In the genomic region with DNA sequence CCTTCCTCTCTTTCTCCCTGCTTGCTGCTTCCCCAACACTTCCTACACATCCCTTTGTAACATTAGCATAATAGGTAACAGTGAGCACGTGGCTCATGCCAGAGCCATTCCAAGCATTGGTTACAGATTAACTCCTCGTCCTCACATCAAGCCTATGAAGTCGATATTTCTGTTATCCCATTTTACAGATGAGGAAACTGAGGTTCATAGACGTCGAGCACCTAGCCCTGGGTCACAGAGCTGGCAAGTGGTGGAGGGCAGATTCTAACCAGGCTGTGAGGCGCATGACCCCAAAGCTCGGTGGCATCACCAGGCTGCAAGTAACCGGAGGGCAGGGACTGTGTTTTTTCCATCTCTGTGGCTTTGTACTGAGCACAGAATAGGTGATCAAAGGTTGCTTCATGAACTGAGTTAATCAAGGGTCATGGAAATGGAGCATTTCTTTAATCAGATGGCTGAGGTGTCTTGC, we compare ENCODE assay signal across 13 cellular contexts. TPM values are rescaled to one million over a fixed set of nuclear protein-coding genes. Genes with fewer than 3 reads are reported as not detected.
DNase-seq lines count a peak whose midpoint lies in the region; ATAC-seq lines count a peak whose summit lies in the region.
"Had no signal": no experiment of that assay in that cellular context is flagged by ENCODE, and none has a peak within 500 bp of the region (broad histone marks: within the 10 kb centered on the region; RNA-seq: fewer than 3 reads in every experiment).

No MANE protein-coding gene starts in this region.

- H3K4me1 Mint-ChIP-seq in activated T-cell treated with anti-CD3 and anti-CD28 coated beads, Interleukin-2, amount 50 U/mL, for 4 hours (ENCODE audit: low read depth), result peaks cover 15% of the 10 kb centered on the region
- peaks cover 46% of the 10 kb centered on the region for H3K4me1 Mint-ChIP-seq in activated T-helper 1 cell treated with anti-CD3 and anti-CD28 coated beads, Interleukin-12 subunit alpha, Interleukin-12 subunit beta, Interleukin-2, Interleukin-4 antibody, amounts not matched to agents 30 ng/mL and 10 ng/mL and 1 ng/mL, durations not matched to agents 14 hours and 24 hours and 36 hours (ENCODE audit: low read depth)
- peaks cover 32% of the 10 kb centered on the region for H3K4me1 Mint-ChIP-seq in stimulated activated effector memory CD8-positive, alpha-beta T cell treated with anti-CD3 and anti-CD28 coated beads, Interleukin-12 subunit alpha, Interleukin-12 subunit beta, amount 100 ng/mL, for 72 hours

- H3K27ac Mint-ChIP-seq in activated T-helper 1 cell treated with anti-CD3 and anti-CD28 coated beads, Interleukin-12 subunit alpha, Interleukin-12 subunit beta, Interleukin-2, Interleukin-4 antibody, amounts not matched to agents 30 ng/mL and 10 ng/mL and 1 ng/mL, durations not matched to agents 14 hours and 24 hours and 36 hours, result peak overlapping the region; percentile 88
- no peak overlapping the region for H3K27ac Mint-ChIP-seq in stimulated activated effector memory CD8-positive, alpha-beta T cell treated with anti-CD3 and anti-CD28 coated beads, Interleukin-12 subunit alpha, Interleukin-12 subunit beta, amount 100 ng/mL, for 72 hours

- H3K4me3 Mint-ChIP-seq in activated T-cell treated with anti-CD3 and anti-CD28 coated beads, Interleukin-2, amount 50 U/mL, for 4 hours, result no peak overlapping the region
- H3K4me3 Mint-ChIP-seq in activated T-helper 1 cell treated with anti-CD3 and anti-CD28 coated beads, Interleukin-12 subunit alpha, Interleukin-12 subunit beta, Interleukin-2, Interleukin-4 antibody, amounts not matched to agents 30 ng/mL and 10 ng/mL and 1 ng/mL, durations not matched to agents 14 hours and 24 hours and 36 hours, result peak overlapping the region; percentile 33
- H3K4me3 Mint-ChIP-seq in stimulated activated effector memory CD8-positive, alpha-beta T cell treated with anti-CD3 and anti-CD28 coated beads, Interleukin-12 subunit alpha, Interleukin-12 subunit beta, amount 100 ng/mL, for 72 hours, result no peak overlapping the region

- ATAC-seq in activated T-cell treated with anti-CD3 and anti-CD28 coated beads, Interleukin-2, amount 50 U/mL, for 4 hours, result peak; percentile 44 to 48
- ATAC-seq in left lobe of liver (peak; percentile 27), HG03025 (IDR thresholded peaks at IDR 0.05; ENCODE audit: low FRiP score, unreplicated experiment) (no peak)
- ATAC-seq in stimulated activated effector memory CD8-positive, alpha-beta T cell treated with anti-CD3 and anti-CD28 coated beads, Interleukin-12 subunit alpha, Interleukin-12 subunit beta, amount 100 ng/mL, for 72 hours, result peak; percentile 24

- DNase-seq in activated T-cell treated with anti-CD3 and anti-CD28 coated beads, Interleukin-2, amount 50 U/mL, for 4 hours, result no peak
- DNase-seq in activated T-cell treated with anti-CD3 and anti-CD28 coated beads for 4 hours, result no peak
- DNase-seq in activated T-helper 1 cell treated with anti-CD3 and anti-CD28 coated beads, Interleukin-12 subunit alpha, Interleukin-12 subunit beta, Interleukin-2, Interleukin-4 antibody, amounts not matched to agents 30 ng/mL and 10 ng/mL and 1 ng/mL, durations not matched to agents 14 hours and 24 hours and 36 hours (ENCODE audit: low spot score), result no peak
- DNase-seq in left lobe of liver (ENCODE audit: low spot score), result peak; percentile 69
- no peak for DNase-seq in stimulated activated effector memory CD8-positive, alpha-beta T cell treated with anti-CD3 and anti-CD28 coated beads, Interleukin-12 subunit alpha, Interleukin-12 subunit beta, amount 100 ng/mL, for 72 hours (ENCODE audit: low spot score in 2 of 2)
- DNase-seq in GM19238 (ENCODE audit: insufficient read length, low spot score), result no peak
- no peak for DNase-seq in cardiac septum (ENCODE audit: low spot score)
- DNase-seq: NCI-H82 had no signal

- no peaks in the 10 kb centered on the region for H3K36me3 Mint-ChIP-seq in activated T-cell treated with anti-CD3 and anti-CD28 coated beads, Interleukin-2, amount 50 U/mL, for 4 hours (ENCODE audit: insufficient read depth)
- H3K36me3 Mint-ChIP-seq in activated T-helper 1 cell treated with anti-CD3 and anti-CD28 coated beads, Interleukin-12 subunit alpha, Interleukin-12 subunit beta, Interleukin-2, Interleukin-4 antibody, amounts not matched to agents 30 ng/mL and 10 ng/mL and 1 ng/mL, durations not matched to agents 14 hours and 24 hours and 36 hours (ENCODE audit: low read depth), result peaks cover 3% of the 10 kb centered on the region
- no peaks in the 10 kb centered on the region for H3K36me3 Mint-ChIP-seq in stimulated activated effector memory CD8-positive, alpha-beta T cell treated with anti-CD3 and anti-CD28 coated beads, Interleukin-12 subunit alpha, Interleukin-12 subunit beta, amount 100 ng/mL, for 72 hours

- H3K27me3 Mint-ChIP-seq in activated T-cell treated with anti-CD3 and anti-CD28 coated beads, Interleukin-2, amount 50 U/mL, for 4 hours (ENCODE audit: low read depth), result peaks cover 10% of the 10 kb centered on the region
- H3K27me3 Mint-ChIP-seq in activated T-helper 1 cell treated with anti-CD3 and anti-CD28 coated beads, Interleukin-12 subunit alpha, Interleukin-12 subunit beta, Interleukin-2, Interleukin-4 antibody, amounts not matched to agents 30 ng/mL and 10 ng/mL and 1 ng/mL, durations not matched to agents 14 hours and 24 hours and 36 hours (ENCODE audit: insufficient read depth), result peaks cover 21% of the 10 kb centered on the region

- no peaks in the 10 kb centered on the region for H3K9me3 Mint-ChIP-seq in activated T-cell treated with anti-CD3 and anti-CD28 coated beads, Interleukin-2, amount 50 U/mL, for 4 hours
- H3K9me3 Mint-ChIP-seq in activated T-helper 1 cell treated with anti-CD3 and anti-CD28 coated beads, Interleukin-12 subunit alpha, Interleukin-12 subunit beta, Interleukin-2, Interleukin-4 antibody, amounts not matched to agents 30 ng/mL and 10 ng/mL and 1 ng/mL, durations not matched to agents 14 hours and 24 hours and 36 hours, result no peaks in the 10 kb centered on the region
- no peaks in the 10 kb centered on the region for H3K9me3 Mint-ChIP-seq in stimulated activated effector memory CD8-positive, alpha-beta T cell treated with anti-CD3 and anti-CD28 coated beads, Interleukin-12 subunit alpha, Interleukin-12 subunit beta, amount 100 ng/mL, for 72 hours

- intact Hi-C loops in activated T-helper 1 cell treated with anti-CD3 and anti-CD28 coated beads, Interleukin-12 subunit alpha, Interleukin-12 subunit beta, Interleukin-2, Interleukin-4 antibody, amounts not matched to agents 30 ng/mL and 10 ng/mL and 1 ng/mL, durations not matched to agents 14 hours and 24 hours and 36 hours (cut with micrococcal nuclease), result loop anchor here (5.0 to 10.0 kb wide), 3 partner anchors 219 to 1128 kb away; a partner anchor contains a TSS
- intact Hi-C loops in cardiac septum (cut with DNase I), result no loop called here

RNA-seq across cellular contexts. Expression of a gene that starts 5.7 kb away (rescaled TPM):
- 1 to 10 TPM; 4.8 to 5.3 (median 4.9) TPM for total RNA-seq in activated T-cell treated with anti-CD3 and anti-CD28 coated beads, Interleukin-2, amount 50 U/mL, for 4 hours
- 0.12 TPM in 1 of 2 replicates, not detected in the other for total RNA-seq in activated T-helper 1 cell treated with anti-CD3 and anti-CD28 coated beads, Interleukin-12 subunit alpha, Interleukin-12 subunit beta, Interleukin-2, Interleukin-4 antibody, amounts not matched to agents 30 ng/mL and 10 ng/mL and 1 ng/mL, durations not matched to agents 14 hours and 24 hours and 36 hours
- total RNA-seq in left lobe of liver (17,840 TPM), cardiac septum (6.0 TPM)
- total RNA-seq: H7 had no signal

RNA-seq across cellular contexts. Expression of a gene that starts 27.6 kb away (rescaled TPM):
- total RNA-seq in activated T-cell treated with anti-CD3 and anti-CD28 coated beads, Interleukin-2, amount 50 U/mL, for 4 hours, result not detected
- not detected in 2 replicates for total RNA-seq in activated T-helper 1 cell treated with anti-CD3 and anti-CD28 coated beads, Interleukin-12 subunit alpha, Interleukin-12 subunit beta, Interleukin-2, Interleukin-4 antibody, amounts not matched to agents 30 ng/mL and 10 ng/mL and 1 ng/mL, durations not matched to agents 14 hours and 24 hours and 36 hours
- not detected for total RNA-seq in left lobe of liver
- total RNA-seq in cardiac septum, result not detected
- total RNA-seq: epithelial cell of proximal tubule, H7, mesenteric fat pad, sciatic nerve had no signal

RNA-seq across cellular contexts. Expression of a gene that starts 58.5 kb away (rescaled TPM):
- not detected for total RNA-seq in activated T-cell treated with anti-CD3 and anti-CD28 coated beads, Interleukin-2, amount 50 U/mL, for 4 hours
- not detected in 2 replicates for total RNA-seq in activated T-helper 1 cell treated with anti-CD3 and anti-CD28 coated beads, Interleukin-12 subunit alpha, Interleukin-12 subunit beta, Interleukin-2, Interleukin-4 antibody, amounts not matched to agents 30 ng/mL and 10 ng/mL and 1 ng/mL, durations not matched to agents 14 hours and 24 hours and 36 hours
- 127 TPM for total RNA-seq in left lobe of liver
- total RNA-seq in cardiac septum, result not detected
- total RNA-seq: epithelial cell of proximal tubule, mesenteric fat pad, sciatic nerve had no signal

Comparison
In these comparisons a context has a peak if more than half of its experiments do, and no peak if none do; other contexts are left out.
1. RNA of a gene that starts 5.7 kb away (total RNA-seq): 17,840 TPM in left lobe of liver (single experiment); 6.0 TPM in cardiac septum (single experiment), 4.8 to 5.3 TPM in activated T-cell treated with anti-CD3 and anti-CD28 coated beads, Interleukin-2, amount 50 U/mL, for 4 hours and 0.12 TPM in activated T-helper 1 cell treated with anti-CD3 and anti-CD28 coated beads, Interleukin-12 subunit alpha, Interleukin-12 subunit beta, Interleukin-2, Interleukin-4 antibody, amounts not matched to agents 30 ng/mL and 10 ng/mL and 1 ng/mL, durations not matched to agents 14 hours and 24 hours and 36 hours; every median in the first group is over 1,000 times any median in the second.
2. RNA of a gene that starts 58.5 kb away (total RNA-seq): 127 TPM in left lobe of liver (single experiment); not detected in activated T-cell treated with anti-CD3 and anti-CD28 coated beads, Interleukin-2, amount 50 U/mL, for 4 hours, not detected in activated T-helper 1 cell treated with anti-CD3 and anti-CD28 coated beads, Interleukin-12 subunit alpha, Interleukin-12 subunit beta, Interleukin-2, Interleukin-4 antibody, amounts not matched to agents 30 ng/mL and 10 ng/mL and 1 ng/mL, durations not matched to agents 14 hours and 24 hours and 36 hours and not detected in cardiac septum (single experiment); every median in the first group is over 100 times any median in the second.